ENCODE assay signal across 8 cellular contexts in the genomic region with DNA sequence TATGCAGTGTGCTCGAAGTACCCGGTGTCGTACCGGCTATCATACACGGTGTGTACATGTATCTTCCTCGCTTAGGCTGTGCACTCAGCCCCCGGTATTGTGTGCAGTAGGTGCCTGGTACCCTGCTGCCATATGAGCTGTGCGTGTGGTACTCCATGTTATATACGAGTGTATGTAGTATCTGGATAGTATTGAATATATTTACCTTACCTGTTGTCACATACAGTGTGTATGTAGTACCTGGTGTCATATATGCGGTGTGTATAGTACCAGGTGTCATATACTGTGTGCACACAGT. TPM values are rescaled to one million over a fixed set of nuclear protein-coding genes. Genes with fewer than 3 reads are reported as not detected.
DNase-seq lines count a peak whose midpoint lies in the region; ATAC-seq and TF ChIP-seq lines count a peak whose summit lies in the region.

No MANE protein-coding gene starts in this region.

- DNase-seq in left lung = no peak
- DNase-seq in thyroid gland = no peak
- no peak for DNase-seq in activated gamma-delta T cell (lab: John Stamatoyannopoulos, UW)
- DNase-seq in ureter (ENCODE audit: low spot score) = no peak
- no peak for DNase-seq in SIG-M5 treated with dmso at 0.1 percent for 504 hours (lab: John Stamatoyannopoulos, UW; ENCODE audit: unreplicated experiment)

- H3K4me1 ChIP-seq in left lung = peaks cover 10 to 32% of the 10 kb centered on the region in 2 donors
- peaks cover 51 to 55% of the 10 kb centered on the region in 2 donors for H3K4me1 ChIP-seq in thyroid gland

- intact Hi-C loops in left lung (cut with DNase I) = no loop called here
- intact Hi-C loops in thyroid gland (cut with DNase I) = no loop called here

- H3K4me3 ChIP-seq in left lung (peak overlapping the region; percentile 64 to 68), thyroid gland (replicated peaks in 1 of 3) (peak overlapping the region; percentile 14 to 82 (median 65))

- H3K27me3 ChIP-seq in left lung = peaks cover 0 to 29% of the 10 kb centered on the region in 2 donors
- no peaks in the 10 kb centered on the region for H3K27me3 ChIP-seq in thyroid gland

- H3K9me3 ChIP-seq in left lung = no peaks in the 10 kb centered on the region
- no peaks in the 10 kb centered on the region for H3K9me3 ChIP-seq in thyroid gland

- no peak for TF ChIP-seq POLR2A in thyroid gland (IDR thresholded peaks at IDR 0.05)

- TF ChIP-seq CTCF in left lung (IDR thresholded peaks at IDR 0.05) (no peak), thyroid gland (IDR thresholded peaks at IDR 0.05) (no peak)

- H3K36me3 ChIP-seq in left lung (no peaks in the 10 kb centered on the region), thyroid gland (no peaks in the 10 kb centered on the region)

- H3K27ac ChIP-seq in angular gyrus (ENCODE audit: low read depth, low read length) (peak overlapping the region; percentile 55), left lung (peak overlapping the region; percentile 90 to 94), thyroid gland (peak overlapping the region; percentile 98 to 99 (median 99))

- ATAC-seq in GM18873 (IDR thresholded peaks at IDR 0.05; ENCODE audit: low FRiP score, unreplicated experiment) (peak; percentile 10), HG03175 (IDR thresholded peaks at IDR 0.05; ENCODE audit: unreplicated experiment) (peak; percentile 23), left lung (no peak)

- 9 to 14% methylated on average over 10 of the region's 10 CpGs for WGBS in thyroid gland, 2 donors

RNA-seq across cellular contexts. Expression of a gene that starts 1.2 kb away (rescaled TPM):
- total RNA-seq in left lung = 10 to 100 TPM; 58.9 to 60.5 TPM
- total RNA-seq in thyroid gland = 100 to 1,000 TPM; 127 to 179 (median 154) TPM
- total RNA-seq in ureter = 106 TPM
